Comparison of ENCODE assay signal across 1 cellular context in the genomic region with DNA sequence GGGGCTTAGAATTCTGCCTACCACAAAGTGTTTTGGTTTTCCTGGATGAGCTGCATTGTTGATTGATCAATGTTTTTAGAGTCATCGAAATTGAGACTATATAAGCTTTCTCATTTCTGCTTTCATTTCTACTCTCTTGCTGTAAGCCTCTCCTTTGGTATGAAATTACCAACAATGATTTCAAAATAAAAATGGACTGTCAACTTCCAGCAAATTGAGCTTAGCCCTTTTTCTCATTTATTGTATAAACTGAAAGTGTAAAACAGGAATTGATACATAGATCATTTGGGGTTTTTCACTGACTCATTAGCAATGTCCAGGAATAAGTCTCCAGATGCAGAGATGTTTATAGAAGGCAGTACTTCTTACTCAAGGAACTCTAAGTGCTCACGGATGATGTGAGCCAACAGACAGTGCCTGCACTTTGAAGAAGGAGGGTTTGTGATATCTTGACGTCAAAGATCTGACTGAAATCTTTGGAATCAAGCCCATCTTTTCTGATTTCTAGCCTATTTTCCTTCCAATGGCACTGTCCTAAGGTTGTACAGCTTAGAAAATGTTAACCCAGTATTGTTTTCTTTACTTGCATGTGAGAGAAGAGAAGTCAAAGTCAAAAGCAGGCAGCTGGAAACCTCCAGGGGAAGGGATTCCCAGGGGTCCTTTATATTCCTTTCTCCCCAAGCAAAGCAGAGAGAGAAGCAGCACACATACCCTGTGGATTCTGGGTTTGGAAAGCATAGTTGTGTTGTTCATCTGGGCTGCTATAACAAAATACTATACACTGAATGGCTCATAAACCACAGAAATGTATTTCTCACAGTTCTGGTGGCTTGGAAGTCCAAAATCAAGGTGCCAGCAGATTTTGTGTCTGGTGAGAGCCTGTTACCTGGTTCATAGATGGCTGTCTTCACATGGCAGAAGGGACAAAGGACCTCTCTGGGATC.
TF ChIP-seq lines count a peak whose summit lies in the region.

No MANE protein-coding gene starts in this region.

TF ChIP-seq in H1, 55 proteins besides CTCF, POLR2A, EP300 and RAD21 (continued from another document):
- TF ChIP-seq, protein P1, sequence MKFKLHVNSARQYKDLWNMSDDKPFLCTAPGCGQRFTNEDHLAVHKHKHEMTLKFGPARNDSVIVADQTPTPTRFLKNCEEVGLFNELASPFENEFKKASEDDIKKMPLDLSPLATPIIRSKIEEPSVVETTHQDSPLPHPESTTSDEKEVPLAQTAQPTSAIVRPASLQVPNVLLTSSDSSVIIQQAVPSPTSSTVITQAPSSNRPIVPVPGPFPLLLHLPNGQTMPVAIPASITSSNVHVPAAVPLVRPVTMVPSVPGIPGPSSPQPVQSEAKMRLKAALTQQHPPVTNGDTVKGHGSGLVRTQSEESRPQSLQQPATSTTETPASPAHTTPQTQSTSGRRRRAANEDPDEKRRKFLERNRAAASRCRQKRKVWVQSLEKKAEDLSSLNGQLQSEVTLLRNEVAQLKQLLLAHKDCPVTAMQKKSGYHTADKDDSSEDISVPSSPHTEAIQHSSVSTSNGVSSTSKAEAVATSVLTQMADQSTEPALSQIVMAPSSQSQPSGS (IDR thresholded peaks at IDR 0.05; ENCODE audit: low read length): no peak
- TF ChIP-seq, protein P2, sequence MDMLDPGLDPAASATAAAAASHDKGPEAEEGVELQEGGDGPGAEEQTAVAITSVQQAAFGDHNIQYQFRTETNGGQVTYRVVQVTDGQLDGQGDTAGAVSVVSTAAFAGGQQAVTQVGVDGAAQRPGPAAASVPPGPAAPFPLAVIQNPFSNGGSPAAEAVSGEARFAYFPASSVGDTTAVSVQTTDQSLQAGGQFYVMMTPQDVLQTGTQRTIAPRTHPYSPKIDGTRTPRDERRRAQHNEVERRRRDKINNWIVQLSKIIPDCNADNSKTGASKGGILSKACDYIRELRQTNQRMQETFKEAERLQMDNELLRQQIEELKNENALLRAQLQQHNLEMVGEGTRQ (IDR thresholded peaks at IDR 0.05; ENCODE audit: low read length): no peak
- TF ChIP-seq CBX8 (IDR thresholded peaks at IDR 0.05; ENCODE audit: borderline replicate concordance, low read depth, low read length) (no peak), YY1 (IDR thresholded peaks at IDR 0.05; ENCODE audit: low read depth, low read length) (no peak), NANOG (IDR thresholded peaks at IDR 0.05; ENCODE audit: insufficient read depth, low read depth, low read length, poor library complexity, severe bottlenecking) (no peak), SP4 (IDR thresholded peaks at IDR 0.05; ENCODE audit: low read length) (no peak), KDM1A (IDR thresholded peaks at IDR 0.05; ENCODE audit: borderline replicate concordance, low read length) (no peak), TEAD4 (IDR thresholded peaks at IDR 0.05; ENCODE audit: low read depth, low read length) (no peak), RNF2 (IDR thresholded peaks at IDR 0.05; ENCODE audit: borderline replicate concordance, low read depth, low read length, missing control alignments, poor library complexity, severe bottlenecking) (no peak), RFX5 (IDR thresholded peaks at IDR 0.05; ENCODE audit: borderline replicate concordance, low read depth, low read length) (no peak), CREB1 (IDR thresholded peaks at IDR 0.05) (no peak), KDM5A (IDR thresholded peaks at IDR 0.05; ENCODE audit: low read length) (no peak), POLR2AphosphoS5 (IDR thresholded peaks at IDR 0.05; ENCODE audit: low read depth, low read length) (no peak), PHF8 (conservative IDR thresholded peaks at IDR 0.05; ENCODE audit: low read depth, low read length) (no peak), RBBP5 (IDR thresholded peaks at IDR 0.05; ENCODE audit: borderline replicate concordance, low read depth, low read length) (no peak)
- TF ChIP-seq, protein P3, sequence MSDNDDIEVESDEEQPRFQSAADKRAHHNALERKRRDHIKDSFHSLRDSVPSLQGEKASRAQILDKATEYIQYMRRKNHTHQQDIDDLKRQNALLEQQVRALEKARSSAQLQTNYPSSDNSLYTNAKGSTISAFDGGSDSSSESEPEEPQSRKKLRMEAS (IDR thresholded peaks at IDR 0.05): no peak
TF ChIP-seq in H1: peak in this region for 0.
